ENCODE assay signal across 13 cellular contexts in genomic region chr16:72743011-72743761, GRCh38.
DNase-seq lines count a peak whose midpoint lies in the region; ATAC-seq and TF ChIP-seq lines count a peak whose summit lies in the region.
"Had no signal": no experiment of that assay in that cellular context is flagged by ENCODE, and none has a peak within 500 bp of the region (broad histone marks: within the 10 kb centered on the region; RNA-seq: fewer than 3 reads in every experiment).

No MANE protein-coding gene starts in this region.

- H3K4me3 Mint-ChIP-seq in WTC11, result no peak overlapping the region

- H3K27ac Mint-ChIP-seq in WTC11, result no peak overlapping the region

- peak; percentile 88 for ATAC-seq in GM19463 (IDR thresholded peaks at IDR 0.05; ENCODE audit: unreplicated experiment)
- ATAC-seq in HG02798 (IDR thresholded peaks at IDR 0.05; ENCODE audit: poor library complexity, unreplicated experiment), result peak; percentile 90
- peak; percentile 65 for ATAC-seq in HG03469 (IDR thresholded peaks at IDR 0.05; ENCODE audit: unreplicated experiment)
- ATAC-seq in WTC11, result no peak
- ATAC-seq: right cardiac atrium had no signal

- no peaks in the 10 kb centered on the region for H3K27me3 Mint-ChIP-seq in WTC11 (ENCODE audit: low read depth)

- H3K4me1 Mint-ChIP-seq in WTC11, result peaks cover 3% of the 10 kb centered on the region; the same call in 1 of the 2 replicates

- POLR2A ChIA-PET in WTC11 (lab: Charles Lee), result no interaction called here

- TF ChIP-seq CTCF in GM12865 (IDR thresholded peaks at IDR 0.05; ENCODE audit: insufficient read depth, low read depth, low read length, missing control alignments), result no peak
- TF ChIP-seq CTCF in WTC11 (IDR thresholded peaks at IDR 0.05), result no peak

- DNase-seq in GM12865 (ENCODE audit: low read depth) (peak; percentile 40), WTC11 (ENCODE audit: low spot score) (no peak), NCI-H510A treated with DMSO at 0.1 percent for 48 hours (lab: John Stamatoyannopoulos, UW) (no peak), NCI-H2081 treated with DMSO at 0.1 percent for 48 hours (lab: John Stamatoyannopoulos, UW) (no peak)
- no peak for DNase-seq in activated CD8-positive, alpha-beta memory T cell treated with anti-CD3 and anti-CD28 coated beads, Interleukin-2, amount 50 U/mL, for 48 hours
- DNase-seq: activated CD4-positive, alpha-beta T cell treated with anti-CD3 and anti-CD28 coated beads for 48 hours; DMS 273 treated with DMSO at 0.1 percent for 48 hours; NCI-H1436; NK-92 treated with Interleukin-12 subunit alpha and Interleukin-12 subunit beta, amount 100 ng/mL, for 24 hours; right cardiac atrium had no signal

- no peak overlapping the region for H3K4me3 ChIP-seq in GM12865 (ENCODE audit: low read depth, low read length)

- H3K9me3 Mint-ChIP-seq in WTC11, result peaks cover 4% of the 10 kb centered on the region

- CTCF ChIA-PET in WTC11 (lab: Charles Lee), result interaction anchor here (0.8 kb wide), 1 partner anchor 89 kb away, joined by 3 read pairs; no protein-coding TSS in a partner anchor

- H3K36me3 Mint-ChIP-seq in WTC11, result no peaks in the 10 kb centered on the region

TF ChIP-seq in WTC11, 78 proteins besides CTCF, POLR2A, EP300 and RAD21:
- TF ChIP-seq ZBTB21 (CRISPR knock-in tag; IDR thresholded peaks at IDR 0.05; ENCODE audit: borderline replicate concordance) (no peak), KAT7 (CRISPR knock-in tag; IDR thresholded peaks at IDR 0.05; ENCODE audit: borderline replicate concordance) (no peak), JAZF1 (CRISPR knock-in tag; IDR thresholded peaks at IDR 0.05) (no peak)
- TF ChIP-seq, protein P1, sequence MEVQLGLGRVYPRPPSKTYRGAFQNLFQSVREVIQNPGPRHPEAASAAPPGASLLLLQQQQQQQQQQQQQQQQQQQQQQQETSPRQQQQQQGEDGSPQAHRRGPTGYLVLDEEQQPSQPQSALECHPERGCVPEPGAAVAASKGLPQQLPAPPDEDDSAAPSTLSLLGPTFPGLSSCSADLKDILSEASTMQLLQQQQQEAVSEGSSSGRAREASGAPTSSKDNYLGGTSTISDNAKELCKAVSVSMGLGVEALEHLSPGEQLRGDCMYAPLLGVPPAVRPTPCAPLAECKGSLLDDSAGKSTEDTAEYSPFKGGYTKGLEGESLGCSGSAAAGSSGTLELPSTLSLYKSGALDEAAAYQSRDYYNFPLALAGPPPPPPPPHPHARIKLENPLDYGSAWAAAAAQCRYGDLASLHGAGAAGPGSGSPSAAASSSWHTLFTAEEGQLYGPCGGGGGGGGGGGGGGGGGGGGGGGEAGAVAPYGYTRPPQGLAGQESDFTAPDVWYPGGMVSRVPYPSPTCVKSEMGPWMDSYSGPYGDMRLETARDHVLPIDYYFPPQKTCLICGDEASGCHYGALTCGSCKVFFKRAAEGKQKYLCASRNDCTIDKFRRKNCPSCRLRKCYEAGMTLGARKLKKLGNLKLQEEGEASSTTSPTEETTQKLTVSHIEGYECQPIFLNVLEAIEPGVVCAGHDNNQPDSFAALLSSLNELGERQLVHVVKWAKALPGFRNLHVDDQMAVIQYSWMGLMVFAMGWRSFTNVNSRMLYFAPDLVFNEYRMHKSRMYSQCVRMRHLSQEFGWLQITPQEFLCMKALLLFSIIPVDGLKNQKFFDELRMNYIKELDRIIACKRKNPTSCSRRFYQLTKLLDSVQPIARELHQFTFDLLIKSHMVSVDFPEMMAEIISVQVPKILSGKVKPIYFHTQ (CRISPR knock-in tag; IDR thresholded peaks at IDR 0.05), result no peak
